ENCODE assay signal across 9 cellular contexts in genomic region chr13:31431722-31432137, GRCh38.
DNase-seq lines count a peak whose midpoint lies in the region; ATAC-seq and TF ChIP-seq lines count a peak whose summit lies in the region.
"Had no signal": no experiment of that assay in that cellular context is flagged by ENCODE, and none has a peak within 500 bp of the region (broad histone marks: within the 10 kb centered on the region; RNA-seq: fewer than 3 reads in every experiment).

No MANE protein-coding gene starts in this region.

- H3K27me3 Mint-ChIP-seq in naive thymus-derived CD8-positive, alpha-beta T cell, result peaks cover 3 to 23% (median 14%) of the 10 kb centered on the region in 5 donors

- no peaks in the 10 kb centered on the region for H3K9me3 ChIP-seq in upper lobe of left lung

- no peak overlapping the region for H3K27ac ChIP-seq in upper lobe of left lung
- H3K27ac ChIP-seq: SK-N-MC had no signal

- peak; percentile 88 for TF ChIP-seq CTCF in NB4 (IDR thresholded peaks at IDR 0.05; ENCODE audit: low read depth, low read length)
- peak; percentile 10 to 75 (median 43) for TF ChIP-seq CTCF in upper lobe of left lung (IDR thresholded peaks at IDR 0.05)

- no peak for TF ChIP-seq EP300 in upper lobe of left lung (IDR thresholded peaks at IDR 0.05)

- H3K4me1 ChIP-seq in upper lobe of left lung, result no peaks in the 10 kb centered on the region

- H3K4me1 Mint-ChIP-seq in naive thymus-derived CD8-positive, alpha-beta T cell, result no peaks in the 10 kb centered on the region

- H3K4me3 ChIP-seq in NB4 (ENCODE audit: low read depth, low read length), result no peak overlapping the region
- H3K4me3 ChIP-seq in upper lobe of left lung, result no peak overlapping the region
- H3K4me3 ChIP-seq: SK-N-MC had no signal

- H3K9me3 Mint-ChIP-seq in naive thymus-derived CD8-positive, alpha-beta T cell, result no peaks in the 10 kb centered on the region

- peak; percentile 70 for ATAC-seq in GM21367 (IDR thresholded peaks at IDR 0.05; ENCODE audit: unreplicated experiment)
- no peak for ATAC-seq in naive thymus-derived CD8-positive, alpha-beta T cell
- ATAC-seq in upper lobe of left lung (ENCODE audit: low FRiP score in 2 of 2), result peak in 1 of 2 donors; percentile 87
- no peak for ATAC-seq in GM21381 (IDR thresholded peaks at IDR 0.05; ENCODE audit: unreplicated experiment)

- H3K36me3 Mint-ChIP-seq in naive thymus-derived CD8-positive, alpha-beta T cell, result no peaks in the 10 kb centered on the region

- POLR2A ChIA-PET in naive thymus-derived CD8-positive, alpha-beta T cell (lab: Charles Lee), result no interaction called here

- no peaks in the 10 kb centered on the region for H3K36me3 ChIP-seq in upper lobe of left lung

- TF ChIP-seq POLR2A in NB4 (IDR thresholded peaks at IDR 0.05; ENCODE audit: extremely low read depth, insufficient read length) (no peak), upper lobe of left lung (IDR thresholded peaks at IDR 0.05) (no peak)

- 16 to 28% methylated on average over 4 of the region's 4 CpGs for WGBS in upper lobe of left lung, 2 donors

- H3K27me3 ChIP-seq in upper lobe of left lung, result no peaks in the 10 kb centered on the region

- DNase-seq in COLO668 (lab: John Stamatoyannopoulos, UW; ENCODE audit: unreplicated experiment) (peak; percentile 60), NB4 (ENCODE audit: low read depth) (peak; percentile 66), epidermal melanocyte (ENCODE audit: insufficient read length, low spot score) (peak; percentile 63), upper lobe of left lung (peak in 1 of 2 donors; percentile 33)
- DNase-seq in activated CD4-positive, alpha-beta T cell treated with anti-CD3 and anti-CD28 coated beads, Interleukin-2, amount 50 U/mL, for 4 hours, result peak; percentile 18 to 31
- peak in 7 of 10 donors; percentile 4 to 27 (median 10) for DNase-seq in naive thymus-derived CD8-positive, alpha-beta T cell

- no peak overlapping the region for H3K27ac Mint-ChIP-seq in naive thymus-derived CD8-positive, alpha-beta T cell

- no peak overlapping the region for H3K4me3 Mint-ChIP-seq in naive thymus-derived CD8-positive, alpha-beta T cell
